9 cellular contexts compared by ENCODE assay signal in genomic region chr1:92957020-92957734, GRCh38. TPM values are rescaled to one million over a fixed set of nuclear protein-coding genes. Genes with fewer than 3 reads are reported as not detected.
A peak's percentile ranks its signal among the peaks of the same experiment; 100 is the strongest.
DNase-seq lines count a peak whose midpoint lies in the region; ATAC-seq and TF ChIP-seq lines count a peak whose summit lies in the region.
"Had no signal": no experiment of that assay in that cellular context is flagged by ENCODE, and none has a peak within 500 bp of the region (broad histone marks: within the 10 kb centered on the region; RNA-seq: fewer than 3 reads in every experiment).

No MANE protein-coding gene starts in this region.

- H3K36me3 ChIP-seq in CD8-positive, alpha-beta T cell (ENCODE audit: insufficient read depth, low read length): no peaks in the 10 kb centered on the region
- H3K36me3 ChIP-seq in suprapubic skin: no peaks in the 10 kb centered on the region

- peaks cover 62% of the 10 kb centered on the region for H3K4me1 Mint-ChIP-seq in CD8-positive, alpha-beta T cell (ENCODE audit: low read depth)
- H3K4me1 Mint-ChIP-seq in activated naive CD8-positive, alpha-beta T cell treated with anti-CD3 and anti-CD28 coated beads, Interleukin-2, amount 50 U/mL, for 24 hours: peaks cover 54% of the 10 kb centered on the region
- peaks cover 31% of the 10 kb centered on the region for H3K4me1 Mint-ChIP-seq in CD14-positive monocyte

- no peak for TF ChIP-seq POLR2A in suprapubic skin (IDR thresholded peaks at IDR 0.05)

- H3K9me3 Mint-ChIP-seq in CD8-positive, alpha-beta T cell: no peaks in the 10 kb centered on the region
- H3K9me3 Mint-ChIP-seq in activated naive CD8-positive, alpha-beta T cell treated with anti-CD3 and anti-CD28 coated beads, Interleukin-2, amount 50 U/mL, for 24 hours: no peaks in the 10 kb centered on the region
- peaks cover 0 to 5% (median 0%) of the 10 kb centered on the region in 7 donors for H3K9me3 Mint-ChIP-seq in CD14-positive monocyte

- intact Hi-C loops in CD8-positive, alpha-beta T cell (cut with DNase I, micrococcal nuclease): loop anchor here in 1 of 2 experiments (5.0 kb wide), 1 partner anchor 80 kb away; no protein-coding TSS in a partner anchor
- intact Hi-C loops in CD14-positive monocyte (cut with micrococcal nuclease) (no loop called here), left ventricle myocardium superior (cut with micrococcal nuclease) (no loop called here)

- no peak for TF ChIP-seq CTCF in CD8-positive, alpha-beta T cell (IDR thresholded peaks at IDR 0.05)
- no peak for TF ChIP-seq CTCF in CD14-positive monocyte (IDR thresholded peaks at IDR 0.05)
- no peak for TF ChIP-seq CTCF in suprapubic skin (IDR thresholded peaks at IDR 0.05)

- no peaks in the 10 kb centered on the region for H3K27me3 ChIP-seq in CD8-positive, alpha-beta T cell (ENCODE audit: insufficient read depth, low read length)
- no peaks in the 10 kb centered on the region for H3K27me3 ChIP-seq in suprapubic skin

- WGBS in suprapubic skin: 77% methylated on average over 5 of the region's 5 CpGs

- H3K36me3 Mint-ChIP-seq in CD8-positive, alpha-beta T cell: peaks cover 6% of the 10 kb centered on the region
- peaks cover 8% of the 10 kb centered on the region for H3K36me3 Mint-ChIP-seq in activated naive CD8-positive, alpha-beta T cell treated with anti-CD3 and anti-CD28 coated beads, Interleukin-2, amount 50 U/mL, for 24 hours (ENCODE audit: low read depth)
- H3K36me3 Mint-ChIP-seq in CD14-positive monocyte: no peaks in the 10 kb centered on the region

- no peak for DNase-seq in CD8-positive, alpha-beta T cell
- DNase-seq in activated naive CD8-positive, alpha-beta T cell treated with anti-CD3 and anti-CD28 coated beads, Interleukin-2, amount 50 U/mL, for 24 hours: no peak
- no peak for DNase-seq in CD14-positive monocyte (ENCODE audit: low spot score)
- no peak for DNase-seq in left ventricle myocardium superior
- DNase-seq in suprapubic skin (ENCODE audit: low spot score in 2 of 2): no peak
- no peak for DNase-seq in putamen (ENCODE audit: low spot score)
- DNase-seq: NCI-H1694 treated with DMSO at 0.1 percent for 48 hours had no signal

- POLR2A ChIA-PET in CD8-positive, alpha-beta T cell (lab: Charles Lee): interaction anchor here (1.0 to 1.6 kb wide), 2 partner anchors 24 to 125 kb away, joined by 3 to 5 read pairs; partner anchors contain the start of gene RPL5

- peak overlapping the region; percentile 68 for H3K27ac Mint-ChIP-seq in CD8-positive, alpha-beta T cell
- H3K27ac Mint-ChIP-seq in activated naive CD8-positive, alpha-beta T cell treated with anti-CD3 and anti-CD28 coated beads, Interleukin-2, amount 50 U/mL, for 24 hours: peak overlapping the region; percentile 44
- H3K27ac Mint-ChIP-seq in CD14-positive monocyte: no peak overlapping the region

- no peak overlapping the region for H3K4me3 ChIP-seq in CD8-positive, alpha-beta T cell (ENCODE audit: low read depth, low read length)
- no peak overlapping the region for H3K4me3 ChIP-seq in suprapubic skin

- no peak overlapping the region for H3K4me3 Mint-ChIP-seq in CD8-positive, alpha-beta T cell
- peak overlapping the region; percentile 9 for H3K4me3 Mint-ChIP-seq in activated naive CD8-positive, alpha-beta T cell treated with anti-CD3 and anti-CD28 coated beads, Interleukin-2, amount 50 U/mL, for 24 hours
- no peak overlapping the region for H3K4me3 Mint-ChIP-seq in CD14-positive monocyte

- CTCF ChIA-PET in CD8-positive, alpha-beta T cell (lab: Charles Lee): interaction anchor here (0.8 to 11.0 kb wide), 5 partner anchors 10 to 100 kb away, joined by 3 to 217 read pairs (median 11); no protein-coding TSS in a partner anchor

- no peak for ATAC-seq in CD8-positive, alpha-beta T cell
- ATAC-seq in GM19324 (IDR thresholded peaks at IDR 0.05; ENCODE audit: low FRiP score, unreplicated experiment): peak; percentile 30
- peak; percentile 36 for ATAC-seq in HG03066 (IDR thresholded peaks at IDR 0.05; ENCODE audit: low read depth, unreplicated experiment)
- ATAC-seq in activated naive CD8-positive, alpha-beta T cell treated with anti-CD3 and anti-CD28 coated beads, Interleukin-2, amount 50 U/mL, for 24 hours: peak; percentile 3
- ATAC-seq in left ventricle myocardium superior: no peak

- no peak for TF ChIP-seq EP300 in suprapubic skin (IDR thresholded peaks at IDR 0.05)

- no peaks in the 10 kb centered on the region for H3K9me3 ChIP-seq in CD8-positive, alpha-beta T cell (ENCODE audit: low read length)
- H3K9me3 ChIP-seq in suprapubic skin: no peaks in the 10 kb centered on the region

- no peak overlapping the region for H3K27ac ChIP-seq in CD8-positive, alpha-beta T cell (ENCODE audit: low read depth, low read length)
- no peak overlapping the region for H3K27ac ChIP-seq in suprapubic skin

- no peaks in the 10 kb centered on the region for H3K27me3 Mint-ChIP-seq in CD8-positive, alpha-beta T cell (ENCODE audit: low read depth)
- no peaks in the 10 kb centered on the region for H3K27me3 Mint-ChIP-seq in activated naive CD8-positive, alpha-beta T cell treated with anti-CD3 and anti-CD28 coated beads, Interleukin-2, amount 50 U/mL, for 24 hours
- peaks cover 4 to 8% (median 6%) of the 10 kb centered on the region in 3 donors for H3K27me3 Mint-ChIP-seq in CD14-positive monocyte (ENCODE audit: low read depth in 3 of 3)

- peaks cover 43% of the 10 kb centered on the region for H3K4me1 ChIP-seq in CD8-positive, alpha-beta T cell (ENCODE audit: insufficient read depth, low read length)
- peaks cover 12% of the 10 kb centered on the region for H3K4me1 ChIP-seq in suprapubic skin

RNA-seq across cellular contexts. Expression of gene DIPK1A, which starts 4.1 kb away (rescaled TPM):
- 1 to 10 TPM; 3.6 to 3.7 TPM for total RNA-seq in CD8-positive, alpha-beta T cell
- polyA plus RNA-seq in CD14-positive monocyte: 1 to 10 TPM in 1 of 2 donors, under 1 TPM in 1; 0.83 to 1.4 TPM
- total RNA-seq in left ventricle myocardium superior: 7.3 TPM
- 1 to 10 TPM; 3.3 to 7.8 (median 5.3) TPM for total RNA-seq in suprapubic skin

Comparison
In these comparisons a context has a peak if more than half of its experiments do, and no peak if none do; other contexts are left out.
1. ATAC-seq: peak in GM19324 (single experiment), HG03066 (single experiment) and activated naive CD8-positive, alpha-beta T cell treated with anti-CD3 and anti-CD28 coated beads, Interleukin-2, amount 50 U/mL, for 24 hours (single experiment); none in CD8-positive, alpha-beta T cell (single experiment) and left ventricle myocardium superior (single experiment).
2. H3K27ac Mint-ChIP-seq: peak in CD8-positive, alpha-beta T cell (single experiment) and activated naive CD8-positive, alpha-beta T cell treated with anti-CD3 and anti-CD28 coated beads, Interleukin-2, amount 50 U/mL, for 24 hours (single experiment); none in CD14-positive monocyte (0 of 7).